In genomic region chr10:103238506-103239252, GRCh38 we compare ENCODE assay signal across 12 cellular contexts. TPM values are rescaled to one million over a fixed set of nuclear protein-coding genes. Genes with fewer than 3 reads are reported as not detected.
DNase-seq lines count a peak whose midpoint lies in the region; ATAC-seq, FAIRE-seq and TF ChIP-seq lines count a peak whose summit lies in the region.
"Had no signal": no experiment of that assay in that cellular context is flagged by ENCODE, and none has a peak within 500 bp of the region (broad histone marks: within the 10 kb centered on the region; RNA-seq: fewer than 3 reads in every experiment).

No MANE protein-coding gene starts in this region.

- H3K27ac ChIP-seq in A549 (peak overlapping the region; percentile 96 to 100), mammary epithelial cell (ENCODE audit: insufficient read depth, low read depth, low read length) (no peak overlapping the region)

- H3K4me1 ChIP-seq in A549, result peaks cover 61% of the 10 kb centered on the region
- peaks cover 20% of the 10 kb centered on the region for H3K4me1 ChIP-seq in mammary epithelial cell (ENCODE audit: insufficient read depth, low read length)

- in situ Hi-C loops in mammary epithelial cell (cut with MboI; ENCODE audit: low sequenced_read_pairs in 2 of 2), result loop anchor here in 1 of 2 donors (25.0 kb wide), 1 partner anchor 326 kb away; the partner anchor contains the start of gene CNNM2

- TF ChIP-seq EP300 in A549 (IDR thresholded peaks at IDR 0.05), result peak in 1 of 2 experiments; percentile 58; a peak in 1 of 5 replicates

- no peaks in the 10 kb centered on the region for H3K36me3 Mint-ChIP-seq in natural killer cell

- peak; percentile 62 to 83 for ATAC-seq in A549
- no peak for ATAC-seq in natural killer cell
- ATAC-seq in GM18858 (IDR thresholded peaks at IDR 0.05; ENCODE audit: unreplicated experiment), result no peak

- no peak overlapping the region for H3K27ac Mint-ChIP-seq in natural killer cell

- peak overlapping the region; percentile 12 for H2AFZ ChIP-seq in mammary epithelial cell (ENCODE audit: low read depth, low read length)

- intact Hi-C loops in mammary epithelial cell (cut with micrococcal nuclease) (no loop called here), natural killer cell (cut with micrococcal nuclease) (no loop called here)

- CTCF ChIA-PET in A549 (lab: Yijun Ruan, JAX), result interaction anchor here (0.6 to 4.9 kb wide), 39 partner anchors 9 to 158 kb away, joined by 3 to 41 read pairs (median 4); partner anchors contain the start of gene NT5C2
- CTCF ChIA-PET in mammary epithelial cell (lab: Charles Lee; ENCODE audit: low non-redundant PET), result interaction anchor here (0.6 kb wide), 1 partner anchor 42 kb away, joined by 3 read pairs; no protein-coding TSS in a partner anchor

- TF ChIP-seq RAD21 in A549 (conservative IDR thresholded peaks at IDR 0.05 in 1 of 2, IDR thresholded peaks at IDR 0.05 in 1 of 2), result peak; percentile 76 to 84

- TF ChIP-seq CTCF in A549 (IDR thresholded peaks at IDR 0.05) (peak; percentile 63), mammary epithelial cell (conservative IDR thresholded peaks at IDR 0.05 in 1 of 2, IDR thresholded peaks at IDR 0.05 in 1 of 2; ENCODE audit: extremely low read depth in 1 of 2, insufficient read depth in 1 of 2, low read depth in 1 of 2, low read length in 2 of 2) (peak in 1 of 2 donors; percentile 34), natural killer cell (IDR thresholded peaks at IDR 0.05) (no peak)

- H3K4me2 ChIP-seq in A549 (peak overlapping the region; percentile 65), mammary epithelial cell (ENCODE audit: insufficient read depth, low read depth, low read length) (no peak overlapping the region)

- no peaks in the 10 kb centered on the region for H4K20me1 ChIP-seq in mammary epithelial cell (ENCODE audit: insufficient read depth, low read length)

- H3K27me3 Mint-ChIP-seq in natural killer cell (ENCODE audit: low read depth in 2 of 2), result peaks cover 0 to 7% of the 10 kb centered on the region in 2 donors

- no peak for TF ChIP-seq POLR2A in A549 (IDR thresholded peaks at IDR 0.05; ENCODE audit: low read length)

- 13% methylated on average over 11 of the region's 11 CpGs for WGBS in A549 (ENCODE audit: missing lambda C conversion rate)
- WGBS in mammary epithelial cell (ENCODE audit: low coverage, missing lambda C conversion rate), result 91% methylated on average over 11 of the region's 11 CpGs

- DNase-seq in A549 (ENCODE audit: low read depth in 1 of 2, low spot score in 1 of 2), result peak; percentile 59 to 98
- peak; percentile 97 for DNase-seq in HT-29 (ENCODE audit: low spot score)
- peak; percentile 49 for DNase-seq in mammary epithelial cell
- DNase-seq in kidney tubule cell (ENCODE audit: low spot score), result peak; percentile 76
- no peak for DNase-seq in natural killer cell
- DNase-seq in NCI-H1105 (lab: John Stamatoyannopoulos, UW), result no peak
- no peak for DNase-seq in NCI-H1694 treated with DMSO at 0.1 percent for 48 hours (lab: John Stamatoyannopoulos, UW)
- DNase-seq: cortex of kidney, DMS153 had no signal

- H3K36me3 ChIP-seq in mammary epithelial cell (ENCODE audit: insufficient read depth, low read length), result no peaks in the 10 kb centered on the region

- BruUV-seq in mammary epithelial cell (replicated peaks; lab: Mats Ljungman, UMichigan), result no TSS peak

- H3K27me3 ChIP-seq in mammary epithelial cell (ENCODE audit: insufficient read depth, low read length), result no peaks in the 10 kb centered on the region

- POLR2A ChIA-PET in A549 (lab: Yijun Ruan, JAX), result interaction anchor here (0.7 to 2.9 kb wide), 6 partner anchors 8 to 370 kb away, joined by 3 to 30 read pairs (median 4); partner anchors contain the start of genes AS3MT, CNNM2, INA and NT5C2

- H3K4me3 ChIP-seq in A549 (no peak overlapping the region), mammary epithelial cell (replicated peaks in 1 of 3; ENCODE audit: insufficient read depth in 1 of 3, low read depth in 2 of 3, low read length in 3 of 3) (no peak overlapping the region)
- H3K4me3 ChIP-seq: skin epidermis had no signal

- H3K4me3 Mint-ChIP-seq in natural killer cell, result no peak overlapping the region

- H3K9me3 ChIP-seq in A549 (no peaks in the 10 kb centered on the region), mammary epithelial cell (replicated peaks; ENCODE audit: insufficient read depth, low read length) (no peaks in the 10 kb centered on the region)

- H3K79me2 ChIP-seq in mammary epithelial cell (ENCODE audit: insufficient read depth, low read length), result no peaks in the 10 kb centered on the region

- dilution Hi-C loops in mammary epithelial cell (cut with HindIII; ENCODE audit: low sequenced_read_pairs), result loop anchor here (5.0 kb wide), 1 partner anchor 46 kb away; the partner anchor contains the start of gene NT5C2

- no peak overlapping the region for H3K9ac ChIP-seq in mammary epithelial cell (ENCODE audit: insufficient read depth, low read length)

- FAIRE-seq in A549 (lab: Jason Lieb, UNC), result peak; percentile 32

- H3K9me3 Mint-ChIP-seq in natural killer cell, result no peaks in the 10 kb centered on the region

- peaks cover 6% of the 10 kb centered on the region in 2 donors for H3K4me1 Mint-ChIP-seq in natural killer cell

TF ChIP-seq in A549, 52 proteins besides CTCF, POLR2A, EP300 and RAD21:
- TF ChIP-seq POLR2AphosphoS2 (conservative IDR thresholded peaks at IDR 0.05; ENCODE audit: low read length), result no peak
- TF ChIP-seq MAX (IDR thresholded peaks at IDR 0.05), result peak; percentile 70
- TF ChIP-seq RFX5 (IDR thresholded peaks at IDR 0.05), result no peak
- TF ChIP-seq EHMT2 (IDR thresholded peaks at IDR 0.05; ENCODE audit: low read depth), result no peak
- no peak for TF ChIP-seq HEYL (CRISPR knock-in tag; IDR thresholded peaks at IDR 0.05)
- 0 out of 2 replicates have a peak, but pooled peaks have one; percentile 23 for TF ChIP-seq RARB (CRISPR knock-in tag; IDR thresholded peaks at IDR 0.05)
- TF ChIP-seq FOSL2 (IDR thresholded peaks at IDR 0.05), result no peak
- TF ChIP-seq FOSL2 (CRISPR knock-in tag; IDR thresholded peaks at IDR 0.05), result peak; percentile 8; the same call in 1 of the 2 replicates
- peak; percentile 36 to 84; a peak in 3 of 4 replicates for TF ChIP-seq CEBPB (IDR thresholded peaks at IDR 0.05)
- TF ChIP-seq ZNF302 (CRISPR knock-in tag; IDR thresholded peaks at IDR 0.05), result peak; percentile 75; the same call in 1 of the 2 replicates
- TF ChIP-seq MYC (IDR thresholded peaks at IDR 0.05; ENCODE audit: borderline replicate concordance, low read length), result peak; percentile 22; the same call in 1 of the 2 replicates
- TF ChIP-seq SMC3 (IDR thresholded peaks at IDR 0.05), result peak; percentile 83
- TF ChIP-seq ZC3H11A (IDR thresholded peaks at IDR 0.05), result no peak
- TF ChIP-seq HOXB5 (CRISPR knock-in tag; IDR thresholded peaks at IDR 0.05), result peak; percentile 54; the same call in 1 of the 2 replicates
- TF ChIP-seq FOSB (CRISPR knock-in tag; IDR thresholded peaks at IDR 0.05), result no peak
- no peak for TF ChIP-seq EHF (CRISPR knock-in tag; IDR thresholded peaks at IDR 0.05)
- TF ChIP-seq CHD4 (IDR thresholded peaks at IDR 0.05; ENCODE audit: borderline replicate concordance), result no peak
- peak; percentile 65; the same call in 1 of the 2 replicates for TF ChIP-seq HOXB13 (CRISPR knock-in tag; IDR thresholded peaks at IDR 0.05; ENCODE audit: low read depth)
- peak in 1 of 2 experiments; percentile 63; a peak in 2 of 5 replicates for TF ChIP-seq JUN (IDR thresholded peaks at IDR 0.05)
- no peak for TF ChIP-seq CBX8 (IDR thresholded peaks at IDR 0.05)
TF ChIP-seq in A549: peak in this region for 10.

RNA-seq across cellular contexts. Expression of gene RPEL1, which starts 7.0 kb away (rescaled TPM):
- polyA plus RNA-seq in A549 (2011; rRNA removed) (0.12 and 0.34 TPM in 2 replicates), A549 (2017; fragmentation: RNase III; extraction: RNeasy Plus Mini Kit Qiagen cat#74134 plus additional on column Dnase treatment) (0.13 to 0.20 TPM (median 0.16 TPM) in 3 replicates), mammary epithelial cell (0.12 TPM)
- polyA plus RNA-seq in A549 (2012; cell fraction: cytosol; rRNA removed), result 0.04 and 0.08 TPM in 2 replicates
- 0.06 and 0.07 TPM in 2 replicates for polyA plus RNA-seq in A549 (2012; cell fraction: nucleus; rRNA removed)
- 0.41 and 0.88 TPM in 2 replicates for polyA minus RNA-seq in A549 (2011; rRNA and poly(A)+ RNA removed)
- total RNA-seq in HT-29 (2014; rRNA removed; shearing (Covaris generic)), result 0.05 and 0.10 TPM in 2 replicates
- total RNA-seq in mammary epithelial cell (under 1 TPM in 1 of 2 donors, not detected in 1; 0.17 TPM), natural killer cell (not detected)
- polyA minus RNA-seq in mammary epithelial cell, result not detected
- total RNA-seq: T-helper 1 cell treated with Interleukin-12 subunit alpha and Interleukin-12 subunit beta and Interleukin-4 antibody, amounts not matched to agents 30 ng/mL and 1 ng/mL, for 36 hours had no signal

RNA-seq across cellular contexts. Expression of gene INA, which starts 38.3 kb away (rescaled TPM):
- 30.2 and 32.0 TPM in 2 replicates for polyA plus RNA-seq in A549 (2011; rRNA removed)
- 15.0 and 15.7 TPM in 2 replicates for polyA plus RNA-seq in A549 (2012; cell fraction: cytosol; rRNA removed)
- polyA plus RNA-seq in A549 (2012; cell fraction: nucleus; rRNA removed), result 10.5 and 15.0 TPM in 2 replicates
- polyA plus RNA-seq in A549 (2017; fragmentation: RNase III; extraction: RNeasy Plus Mini Kit Qiagen cat#74134 plus additional on column Dnase treatment), result 20.9 to 22.7 TPM (median 22.5 TPM) in 3 replicates
- 9.8 and 10.0 TPM in 2 replicates for polyA minus RNA-seq in A549 (2011; rRNA and poly(A)+ RNA removed)
- total RNA-seq in HT-29 (2014; rRNA removed; shearing (Covaris generic)), result not detected in 2 replicates
- 1 to 10 TPM; 1.0 to 3.7 TPM for total RNA-seq in mammary epithelial cell
- 3.7 TPM for polyA plus RNA-seq in mammary epithelial cell
- polyA minus RNA-seq in mammary epithelial cell, result 1.1 TPM
- total RNA-seq in natural killer cell, result not detected

RNA-seq across cellular contexts. Expression of gene NT5C2, which starts 45.6 kb away (rescaled TPM):
- polyA plus RNA-seq in A549 (2011; rRNA removed), result 163 and 177 TPM in 2 replicates
- 42.1 and 50.9 TPM in 2 replicates for polyA plus RNA-seq in A549 (2012; cell fraction: cytosol; rRNA removed)
- polyA plus RNA-seq in A549 (2012; cell fraction: nucleus; rRNA removed), result 21.7 and 40.4 TPM in 2 replicates
- 81.8 to 89.4 TPM (median 86.4 TPM) in 3 replicates for polyA plus RNA-seq in A549 (2017; fragmentation: RNase III; extraction: RNeasy Plus Mini Kit Qiagen cat#74134 plus additional on column Dnase treatment)
- polyA minus RNA-seq in A549 (2011; rRNA and poly(A)+ RNA removed), result 64.4 and 78.0 TPM in 2 replicates
- total RNA-seq in HT-29 (2014; rRNA removed; shearing (Covaris generic)), result 35.2 and 39.4 TPM in 2 replicates
- total RNA-seq in mammary epithelial cell, result 10 to 100 TPM; 53.2 to 62.4 TPM
- polyA plus RNA-seq in mammary epithelial cell, result 31.4 TPM
- polyA minus RNA-seq in mammary epithelial cell, result 29.7 TPM
- 100 to 1,000 TPM in 1 of 3 donors, 10 to 100 TPM in 2; 84.4 to 110 (median 89.4) TPM for total RNA-seq in natural killer cell

Comparison
In these comparisons a context has a peak if more than half of its experiments do, and no peak if none do; other contexts are left out.
1. ATAC-seq: peak in A549 (2 of 2); none in natural killer cell (0 of 3) and GM18858 (single experiment).
2. DNase-seq: peak in A549 (2 of 2), HT-29 (single experiment), mammary epithelial cell (single experiment) and kidney tubule cell (single experiment); none in natural killer cell (single experiment), NCI-H1105 (single experiment) and NCI-H1694 treated with DMSO at 0.1 percent for 48 hours (single experiment).